In genomic region chr7:149875396-149875795, GRCh38 we compare ENCODE assay signal across 15 cellular contexts. TPM values are rescaled to one million over a fixed set of nuclear protein-coding genes. Genes with fewer than 3 reads are reported as not detected.
DNase-seq lines count a peak whose midpoint lies in the region; ATAC-seq and TF ChIP-seq lines count a peak whose summit lies in the region.
"Had no signal": no experiment of that assay in that cellular context is flagged by ENCODE, and none has a peak within 500 bp of the region (broad histone marks: within the 10 kb centered on the region; RNA-seq: fewer than 3 reads in every experiment).

No MANE protein-coding gene starts in this region.

- H3K4me3 Mint-ChIP-seq in CD14-positive monocyte (no peak overlapping the region), naive B cell (peak overlapping the region in 7 of 8 donors; percentile 43 to 91 (median 61))
- peak overlapping the region; percentile 90 for H3K4me3 Mint-ChIP-seq in activated naive CD8-positive, alpha-beta T cell treated with anti-CD3 and anti-CD28 coated beads, Interleukin-2, amount 50 U/mL, for 24 hours

- H3K9me3 Mint-ChIP-seq in CD14-positive monocyte (no peaks in the 10 kb centered on the region), naive B cell (no peaks in the 10 kb centered on the region)
- no peaks in the 10 kb centered on the region for H3K9me3 Mint-ChIP-seq in activated naive CD8-positive, alpha-beta T cell treated with anti-CD3 and anti-CD28 coated beads, Interleukin-2, amount 50 U/mL, for 24 hours
- H3K9me3 Mint-ChIP-seq: HFFc6 had no signal

- DNase-seq in CD14-positive monocyte (ENCODE audit: low spot score) (peak; percentile 30), G401 (ENCODE audit: low spot score) (peak; percentile 76), naive B cell (no peak), left cardiac atrium (no peak)
- no peak for DNase-seq in activated naive CD8-positive, alpha-beta T cell treated with anti-CD3 and anti-CD28 coated beads, Interleukin-2, amount 50 U/mL, for 24 hours
- DNase-seq: activated gamma-delta T cell treated with Interleukin-2 at 50 U/mL for 16 hours; central memory CD4-positive, alpha-beta T cell; HFFc6; midbrain; NCI-H1436 treated with DMSO at 0.1 percent for 48 hours; NCI-H774 had no signal

- TF ChIP-seq CTCF in CD14-positive monocyte (IDR thresholded peaks at IDR 0.05), result no peak

- in situ Hi-C loops in G401 (cut with HindIII; ENCODE audit: low sequenced_read_pairs), result no loop called here

- intact Hi-C loops in CD14-positive monocyte (cut with micrococcal nuclease) (no loop called here), left cardiac atrium (cut with DNase I) (no loop called here)

- H3K36me3 Mint-ChIP-seq in CD14-positive monocyte, result peaks cover 0 to 7% of the 10 kb centered on the region in 2 donors
- peaks cover 14% of the 10 kb centered on the region for H3K36me3 Mint-ChIP-seq in activated naive CD8-positive, alpha-beta T cell treated with anti-CD3 and anti-CD28 coated beads, Interleukin-2, amount 50 U/mL, for 24 hours (ENCODE audit: low read depth)
- H3K36me3 Mint-ChIP-seq in naive B cell, result no peaks in the 10 kb centered on the region

- H3K27ac Mint-ChIP-seq in CD14-positive monocyte (no peak overlapping the region), naive B cell (peak overlapping the region in 1 of 6 donors; percentile 37)
- no peak overlapping the region for H3K27ac Mint-ChIP-seq in activated naive CD8-positive, alpha-beta T cell treated with anti-CD3 and anti-CD28 coated beads, Interleukin-2, amount 50 U/mL, for 24 hours
- H3K27ac Mint-ChIP-seq: HFFc6 had no signal

- H3K27me3 Mint-ChIP-seq in CD14-positive monocyte (ENCODE audit: low read depth in 3 of 3), result peaks cover 3 to 11% (median 6%) of the 10 kb centered on the region in 3 donors
- no peaks in the 10 kb centered on the region for H3K27me3 Mint-ChIP-seq in activated naive CD8-positive, alpha-beta T cell treated with anti-CD3 and anti-CD28 coated beads, Interleukin-2, amount 50 U/mL, for 24 hours
- no peaks in the 10 kb centered on the region for H3K27me3 Mint-ChIP-seq in naive B cell

- H3K4me1 Mint-ChIP-seq in CD14-positive monocyte (peaks cover 22% of the 10 kb centered on the region), naive B cell (peaks cover 23 to 35% (median 28%) of the 10 kb centered on the region in 3 donors)
- H3K4me1 Mint-ChIP-seq in activated naive CD8-positive, alpha-beta T cell treated with anti-CD3 and anti-CD28 coated beads, Interleukin-2, amount 50 U/mL, for 24 hours, result peaks cover 55% of the 10 kb centered on the region

- ATAC-seq in activated naive CD8-positive, alpha-beta T cell treated with anti-CD3 and anti-CD28 coated beads, Interleukin-2, amount 50 U/mL, for 24 hours, result no peak
- ATAC-seq in naive B cell (ENCODE audit: low read depth in 2 of 2) (no peak), HG02678 (IDR thresholded peaks at IDR 0.05; ENCODE audit: unreplicated experiment) (no peak), HG03196 (IDR thresholded peaks at IDR 0.05; ENCODE audit: unreplicated experiment) (no peak), GM18519 (IDR thresholded peaks at IDR 0.05; ENCODE audit: low FRiP score, unreplicated experiment) (no peak), left cardiac atrium (no peak)
- ATAC-seq: sciatic nerve had no signal

RNA-seq across cellular contexts. Expression of gene ATP6V0E2, which starts 1.6 kb away (rescaled TPM):
- polyA plus RNA-seq in CD14-positive monocyte (10 to 100 TPM in 1 of 2 donors, 1 to 10 TPM in 1; 8.2 to 13.3 TPM), naive B cell (ENCODE audit: low read depth in 6 of 6) (10 to 100 TPM; 30.3 to 58.2 (median 44.3) TPM)
- total RNA-seq in G401 (2014; rRNA removed; shearing (Covaris generic)), result 35.1 and 73.1 TPM in 2 replicates
- total RNA-seq in left cardiac atrium, result 100 to 1,000 TPM in 1 of 2 donors, 10 to 100 TPM in 1; 56.8 to 104 TPM

RNA-seq across cellular contexts. Expression of gene ZNF862, which starts 37.2 kb away (rescaled TPM):
- 1 to 10 TPM; 1.3 to 2.7 TPM for polyA plus RNA-seq in CD14-positive monocyte
- 1.8 and 2.2 TPM in 2 replicates for total RNA-seq in G401 (2014; rRNA removed; shearing (Covaris generic))
- 1 to 10 TPM; 2.7 to 8.6 (median 4.6) TPM for polyA plus RNA-seq in naive B cell (ENCODE audit: low read depth in 6 of 6)
- 1 to 10 TPM; 8.7 to 9.7 TPM for total RNA-seq in left cardiac atrium

Comparison
In these comparisons a context has a peak if more than half of its experiments do, and no peak if none do; other contexts are left out.
1. DNase-seq: peak in CD14-positive monocyte (single experiment) and G401 (single experiment); none in activated naive CD8-positive, alpha-beta T cell treated with anti-CD3 and anti-CD28 coated beads, Interleukin-2, amount 50 U/mL, for 24 hours (single experiment), naive B cell (single experiment) and left cardiac atrium (single experiment).
2. H3K4me3 Mint-ChIP-seq: peak in activated naive CD8-positive, alpha-beta T cell treated with anti-CD3 and anti-CD28 coated beads, Interleukin-2, amount 50 U/mL, for 24 hours (single experiment) and naive B cell (7 of 8); none in CD14-positive monocyte (0 of 2).